In genomic region chr18:4821801-4822200, GRCh38 we compare ENCODE assay signal across 20 cellular contexts.
DNase-seq lines count a peak whose midpoint lies in the region; ATAC-seq and TF ChIP-seq lines count a peak whose summit lies in the region.
"Had no signal": no experiment of that assay in that cellular context is flagged by ENCODE, and none has a peak within 500 bp of the region (broad histone marks: within the 10 kb centered on the region; RNA-seq: fewer than 3 reads in every experiment).

No MANE protein-coding gene starts in this region.

- no peak for TF ChIP-seq POLR2A in esophagus muscularis mucosa (IDR thresholded peaks at IDR 0.05; ENCODE audit: low read depth)

- no peak overlapping the region for H3K4me3 ChIP-seq in esophagus muscularis mucosa
- H3K4me3 ChIP-seq: BLaER1, GM12878 had no signal

- intact Hi-C loops in head of caudate nucleus (cut with DNase I) (no loop called here), esophagus muscularis mucosa (cut with DNase I) (no loop called here)

- no peaks in the 10 kb centered on the region for H3K27me3 ChIP-seq in esophagus muscularis mucosa
- H3K27me3 ChIP-seq: BLaER1 had no signal

- no peaks in the 10 kb centered on the region for H3K36me3 ChIP-seq in esophagus muscularis mucosa
- H3K36me3 ChIP-seq: BLaER1 had no signal

- no peak for TF ChIP-seq CTCF in esophagus muscularis mucosa (IDR thresholded peaks at IDR 0.05)

- no peak for ATAC-seq in GM19328 (IDR thresholded peaks at IDR 0.05; ENCODE audit: unreplicated experiment)
- ATAC-seq: CD8-positive, alpha-beta T cell; GM12878; HCT116 had no signal

- H3K4me1 ChIP-seq in esophagus muscularis mucosa, result no peaks in the 10 kb centered on the region
- H3K4me1 ChIP-seq: BLaER1, Caco-2 had no signal

- WGBS in esophagus muscularis mucosa, result 75% methylated on average over 2 of the region's 2 CpGs

- H3K9me3 ChIP-seq in esophagus muscularis mucosa, result peaks cover 0 to 4% (median 0%) of the 10 kb centered on the region in 4 donors
- H3K9me3 ChIP-seq: BLaER1, Caco-2 had no signal

- TF ChIP-seq EP300 in esophagus muscularis mucosa (IDR thresholded peaks at IDR 0.05), result no peak

- H3K27ac ChIP-seq in esophagus muscularis mucosa (replicated peaks in 1 of 4), result no peak overlapping the region
- H3K27ac ChIP-seq: 22Rv1, BLaER1, C4-2B had no signal

- DNase-seq in NCI-H526 treated with DMSO at 0.1 percent for 48 hours (lab: John Stamatoyannopoulos, UW) (peak; percentile 2), NCI-H526 (lab: John Stamatoyannopoulos, UW) (no peak), cerebellum (ENCODE audit: low spot score) (peak; percentile 17), head of caudate nucleus (peak in 36 of 42 donors; percentile 7 to 84 (median 49)), mucosa of gallbladder (ENCODE audit: low spot score) (no peak), esophagus muscularis mucosa (ENCODE audit: extremely low spot score) (no peak)
- no peak for DNase-seq in activated CD4-positive, alpha-beta T cell treated with anti-CD3 and anti-CD28 coated beads, Interleukin-2, amount 50 U/mL, for 1 hour
- DNase-seq: Caco-2; CD4-positive, CD25-positive, alpha-beta regulatory T cell; CD8-positive, alpha-beta T cell; DMS153; DND-41; GDM1; H9 had no signal

Comparison
In these comparisons a context has a peak if more than half of its experiments do, and no peak if none do; other contexts are left out.
1. DNase-seq: peak in NCI-H526 treated with DMSO at 0.1 percent for 48 hours (single experiment), cerebellum (single experiment) and head of caudate nucleus (36 of 42); none in NCI-H526 (0 of 2), activated CD4-positive, alpha-beta T cell treated with anti-CD3 and anti-CD28 coated beads, Interleukin-2, amount 50 U/mL, for 1 hour (single experiment), mucosa of gallbladder (single experiment) and esophagus muscularis mucosa (single experiment).